Comparison of ENCODE assay signal across 10 cellular contexts in the genomic region with DNA sequence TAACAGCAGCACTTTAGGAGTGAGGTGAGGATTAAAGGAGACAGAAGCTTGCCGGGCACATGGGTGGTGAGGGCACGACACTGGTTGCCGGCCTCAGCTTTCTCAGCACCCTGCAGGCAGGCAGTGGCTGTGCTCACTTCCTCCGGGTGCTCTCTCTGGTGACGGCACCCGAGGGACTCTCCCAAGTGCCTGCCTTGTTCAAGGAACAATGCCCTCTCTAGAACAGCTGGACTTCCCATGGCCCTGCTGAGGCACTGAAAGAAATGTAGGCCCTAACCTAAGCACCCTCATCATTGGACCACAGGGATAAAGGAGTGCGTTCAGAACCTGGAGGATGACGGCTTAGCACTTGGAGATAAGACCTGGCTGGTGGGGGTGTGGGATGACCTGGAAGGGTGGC.
DNase-seq lines count a peak whose midpoint lies in the region; ATAC-seq and TF ChIP-seq lines count a peak whose summit lies in the region.
"Had no signal": no experiment of that assay in that cellular context is flagged by ENCODE, and none has a peak within 500 bp of the region (broad histone marks: within the 10 kb centered on the region; RNA-seq: fewer than 3 reads in every experiment).

No MANE protein-coding gene starts in this region.

- POLR2A ChIA-PET in activated CD8-positive, alpha-beta T cell treated with anti-CD3 and anti-CD28 coated beads for 36 hours (lab: Charles Lee), result no interaction called here

- CTCF ChIA-PET in activated CD8-positive, alpha-beta T cell treated with anti-CD3 and anti-CD28 coated beads for 36 hours (lab: Charles Lee), result interaction anchor here (0.8 to 1.5 kb wide), 2 partner anchors 42 to 86 kb away, joined by 3 to 14 read pairs; no protein-coding TSS in a partner anchor

- no peak for TF ChIP-seq CTCF in activated CD8-positive, alpha-beta T cell treated with anti-CD3 and anti-CD28 coated beads for 36 hours (IDR thresholded peaks at IDR 0.05)
- no peak for TF ChIP-seq CTCF in hepatocyte (IDR thresholded peaks at IDR 0.05; ENCODE audit: poor library complexity)

- H3K36me3 ChIP-seq in hepatocyte (replicated peaks; ENCODE audit: insufficient read depth, low read depth), result no peaks in the 10 kb centered on the region

- no peaks in the 10 kb centered on the region for H3K79me2 ChIP-seq in hepatocyte

- H3K36me3 Mint-ChIP-seq in activated CD8-positive, alpha-beta T cell treated with anti-CD3 and anti-CD28 coated beads for 36 hours (ENCODE audit: low read depth), result peaks cover 10% of the 10 kb centered on the region

- DNase-seq in activated CD8-positive, alpha-beta T cell treated with anti-CD3 and anti-CD28 coated beads for 36 hours, result peak; percentile 45
- no peak for DNase-seq in hepatocyte (ENCODE audit: low spot score)
- peak; percentile 22 for DNase-seq in stimulated activated naive CD8-positive, alpha-beta T cell treated with anti-CD3 and anti-CD28 coated beads, Interleukin-15, Interleukin-2, amounts not matched to agents 100 U/mL and 50 U/mL, for 24 hours
- DNase-seq in stimulated activated CD4-positive, alpha-beta T cell treated with anti-CD3 and anti-CD28 coated beads, Interleukin-4, amount 100 ng/mL, for 4 hours, result no peak
- no peak for DNase-seq in MV-4-11 (lab: John Stamatoyannopoulos, UW)
- no peak for DNase-seq in activated CD4-positive, alpha-beta T cell treated with anti-CD3 and anti-CD28 coated beads, Interleukin-2, amount 50 U/mL, for 48 hours
- DNase-seq: islet precursor cell, NCI-H1694 had no signal

- no peak overlapping the region for H3K4me3 ChIP-seq in hepatocyte

- no peaks in the 10 kb centered on the region for H3K9me2 ChIP-seq in hepatocyte (replicated peaks; ENCODE audit: insufficient read depth)

- H3K4me1 Mint-ChIP-seq in activated CD8-positive, alpha-beta T cell treated with anti-CD3 and anti-CD28 coated beads for 36 hours (ENCODE audit: low read depth), result peaks cover 19% of the 10 kb centered on the region

- 91% methylated on average over 8 of the region's 8 CpGs for WGBS in hepatocyte (ENCODE audit: low lambda C conversion rate, missing lambda C conversion rate)

- no peak overlapping the region for H3K4me3 Mint-ChIP-seq in activated CD8-positive, alpha-beta T cell treated with anti-CD3 and anti-CD28 coated beads for 36 hours

- intact Hi-C loops in activated CD8-positive, alpha-beta T cell treated with anti-CD3 and anti-CD28 coated beads for 36 hours (cut with micrococcal nuclease), result loop anchor here (10.0 kb wide), 1 partner anchor 182 kb away; no protein-coding TSS in a partner anchor

- H3K4me1 ChIP-seq in hepatocyte (ENCODE audit: insufficient read depth), result peaks cover 27% of the 10 kb centered on the region

- no peak overlapping the region for H2AFZ ChIP-seq in hepatocyte

- no peaks in the 10 kb centered on the region for H3K9me3 Mint-ChIP-seq in activated CD8-positive, alpha-beta T cell treated with anti-CD3 and anti-CD28 coated beads for 36 hours

- ATAC-seq in GM21786 (IDR thresholded peaks at IDR 0.05; ENCODE audit: unreplicated experiment) (peak; percentile 30), HG03159 (IDR thresholded peaks at IDR 0.05; ENCODE audit: unreplicated experiment) (no peak)
- ATAC-seq in activated CD8-positive, alpha-beta T cell treated with anti-CD3 and anti-CD28 coated beads for 36 hours, result peak; percentile 56
- ATAC-seq in stimulated activated naive CD8-positive, alpha-beta T cell treated with anti-CD3 and anti-CD28 coated beads, Interleukin-15, Interleukin-2, amounts not matched to agents 100 U/mL and 50 U/mL, for 24 hours, result no peak

- H3K27me3 ChIP-seq in hepatocyte, result no peaks in the 10 kb centered on the region

- H3K9me3 ChIP-seq in hepatocyte (ENCODE audit: low read depth), result no peaks in the 10 kb centered on the region

- no peaks in the 10 kb centered on the region for H3K27me3 Mint-ChIP-seq in activated CD8-positive, alpha-beta T cell treated with anti-CD3 and anti-CD28 coated beads for 36 hours

- H4K20me1 ChIP-seq in hepatocyte (ENCODE audit: insufficient read depth, poor library complexity, severe bottlenecking), result no peaks in the 10 kb centered on the region

- H3K27ac ChIP-seq in hepatocyte, result peak overlapping the region; percentile 46

- H3K27ac Mint-ChIP-seq in activated CD8-positive, alpha-beta T cell treated with anti-CD3 and anti-CD28 coated beads for 36 hours, result peak overlapping the region; percentile 58

- H3K4me2 ChIP-seq in hepatocyte, result peak overlapping the region; percentile 26

Comparison
In these comparisons a context has a peak if more than half of its experiments do, and no peak if none do; other contexts are left out.
1. ATAC-seq: peak in GM21786 (single experiment) and activated CD8-positive, alpha-beta T cell treated with anti-CD3 and anti-CD28 coated beads for 36 hours (single experiment); none in stimulated activated naive CD8-positive, alpha-beta T cell treated with anti-CD3 and anti-CD28 coated beads, Interleukin-15, Interleukin-2, amounts not matched to agents 100 U/mL and 50 U/mL, for 24 hours (single experiment) and HG03159 (single experiment).
2. DNase-seq: peak in activated CD8-positive, alpha-beta T cell treated with anti-CD3 and anti-CD28 coated beads for 36 hours (single experiment) and stimulated activated naive CD8-positive, alpha-beta T cell treated with anti-CD3 and anti-CD28 coated beads, Interleukin-15, Interleukin-2, amounts not matched to agents 100 U/mL and 50 U/mL, for 24 hours (single experiment); none in hepatocyte (single experiment), stimulated activated CD4-positive, alpha-beta T cell treated with anti-CD3 and anti-CD28 coated beads, Interleukin-4, amount 100 ng/mL, for 4 hours (0 of 2), MV-4-11 (single experiment) and activated CD4-positive, alpha-beta T cell treated with anti-CD3 and anti-CD28 coated beads, Interleukin-2, amount 50 U/mL, for 48 hours (0 of 2).